9 cellular contexts compared by ENCODE assay signal in the genomic region with DNA sequence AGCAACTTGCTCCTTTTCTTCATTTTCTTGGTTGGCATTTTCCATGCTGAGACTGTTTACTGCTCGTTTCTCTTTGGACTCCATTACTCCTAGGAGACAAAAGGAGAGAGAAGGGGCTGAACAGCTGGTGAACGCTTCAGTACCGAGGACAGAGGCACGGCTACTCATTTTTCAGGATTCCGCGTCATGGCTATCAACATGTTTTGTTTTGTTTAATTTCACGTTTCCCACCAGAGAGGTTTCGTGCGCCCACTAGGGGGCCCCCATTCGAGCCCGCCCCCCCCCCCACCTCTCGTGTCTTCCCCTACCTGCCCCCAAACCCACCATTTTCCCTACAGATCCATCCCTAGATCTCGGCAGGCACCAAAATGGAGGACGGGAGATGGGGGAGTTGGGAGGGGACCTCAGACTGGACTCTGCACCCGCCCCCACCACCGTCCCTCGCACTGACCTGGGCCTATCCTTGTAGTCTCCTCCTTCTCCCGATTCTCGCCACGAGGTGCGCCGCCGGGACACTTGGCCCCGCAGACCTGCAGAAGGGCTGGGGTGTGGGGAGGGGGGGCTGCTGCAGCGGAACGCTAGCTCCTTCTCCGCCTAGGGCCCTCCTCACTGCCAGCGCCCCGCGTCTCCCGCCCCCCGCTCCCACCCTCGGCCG. TPM values are rescaled to one million over a fixed set of nuclear protein-coding genes. Genes with fewer than 3 reads are reported as not detected.
A peak's percentile ranks its signal among the peaks of the same experiment; 100 is the strongest.
DNase-seq lines count a peak whose midpoint lies in the region; ATAC-seq, FAIRE-seq and TF ChIP-seq lines count a peak whose summit lies in the region.
"Had no signal": no experiment of that assay in that cellular context is flagged by ENCODE, and none has a peak within 500 bp of the region (broad histone marks: within the 10 kb centered on the region; RNA-seq: fewer than 3 reads in every experiment).

No MANE protein-coding gene starts in this region.

- DNase-seq in A549 (ENCODE audit: low read depth in 1 of 2, low spot score in 1 of 2) (no peak), HTR-8/SVneo (ENCODE audit: insufficient read length, low spot score) (peak; percentile 5), T-cell (no peak), foreskin melanocyte (peak; percentile 14), retinal pigment epithelial cell (ENCODE audit: low read depth) (peak; percentile 14), natural killer cell (no peak)
- no peak for DNase-seq in effector memory CD4-positive, alpha-beta T cell
- DNase-seq: activated T-cell treated with anti-CD3 and anti-CD28 coated beads, Interleukin-2, amount 50 U/mL, for 4 hours had no signal

- CTCF ChIA-PET in A549 (lab: Yijun Ruan, JAX) = no interaction called here
- CTCF ChIA-PET in T-cell (lab: Charles Lee) = interaction anchor here in 1 of 2 donors (0.7 kb wide), 1 partner anchor 55 kb away, joined by 3 read pairs; no protein-coding TSS in a partner anchor

- no peak overlapping the region for H3K4me2 ChIP-seq in A549

- H3K36me3 Mint-ChIP-seq in T-cell (no peaks in the 10 kb centered on the region), natural killer cell (no peaks in the 10 kb centered on the region)

- TF ChIP-seq RAD21 in A549 (conservative IDR thresholded peaks at IDR 0.05 in 1 of 2, IDR thresholded peaks at IDR 0.05 in 1 of 2) = no peak

- no peaks in the 10 kb centered on the region for H3K27me3 ChIP-seq in effector memory CD4-positive, alpha-beta T cell (replicated peaks; ENCODE audit: control insufficient read depth, insufficient read depth, low read length, poor library complexity, severe bottlenecking)

- no peak for TF ChIP-seq CTCF in A549 (IDR thresholded peaks at IDR 0.05)
- TF ChIP-seq CTCF in retinal pigment epithelial cell (conservative IDR thresholded peaks at IDR 0.05; ENCODE audit: low read depth, low read length) = peak; percentile 4
- no peak for TF ChIP-seq CTCF in natural killer cell (IDR thresholded peaks at IDR 0.05)

- no peak overlapping the region for H3K27ac ChIP-seq in A549
- H3K27ac ChIP-seq in effector memory CD4-positive, alpha-beta T cell (ENCODE audit: insufficient read depth, low read length, poor library complexity, severe bottlenecking) = no peak overlapping the region

- H3K4me3 Mint-ChIP-seq in T-cell (peak overlapping the region in 2 of 3 donors; percentile 22 to 54), natural killer cell (no peak overlapping the region)
- H3K4me3 Mint-ChIP-seq: activated T-cell treated with anti-CD3 and anti-CD28 coated beads, Interleukin-2, amount 50 U/mL, for 4 hours had no signal

- WGBS in A549 (ENCODE audit: missing lambda C conversion rate) = 29% methylated on average over 17 of the region's 34 CpGs

- H3K4me3 ChIP-seq in A549 (no peak overlapping the region), retinal pigment epithelial cell (ENCODE audit: low read length) (peak overlapping the region; percentile 57)
- no peak overlapping the region for H3K4me3 ChIP-seq in effector memory CD4-positive, alpha-beta T cell (ENCODE audit: insufficient read depth, low read depth, low read length, poor library complexity, severe bottlenecking)

- TF ChIP-seq POLR2A in A549 (IDR thresholded peaks at IDR 0.05; ENCODE audit: low read length) (no peak), GM18505 (IDR thresholded peaks at IDR 0.05; ENCODE audit: borderline replicate concordance, extremely low read depth, insufficient read depth, insufficient read length) (no peak)

- no peaks in the 10 kb centered on the region for H3K9me3 ChIP-seq in A549
- no peaks in the 10 kb centered on the region for H3K9me3 ChIP-seq in effector memory CD4-positive, alpha-beta T cell (ENCODE audit: control insufficient read depth, low read length)

- POLR2A ChIA-PET in A549 (lab: Yijun Ruan, JAX) = no interaction called here
- POLR2A ChIA-PET in T-cell (lab: Charles Lee) = no interaction called here

- no peak overlapping the region for H3K27ac Mint-ChIP-seq in T-cell
- H3K27ac Mint-ChIP-seq in natural killer cell = no peak overlapping the region

- H3K9me3 Mint-ChIP-seq in T-cell (no peaks in the 10 kb centered on the region), natural killer cell (no peaks in the 10 kb centered on the region)
- H3K9me3 Mint-ChIP-seq: activated T-cell treated with anti-CD3 and anti-CD28 coated beads, Interleukin-2, amount 50 U/mL, for 4 hours had no signal

- peaks cover 0 to 2% (median 2%) of the 10 kb centered on the region in 3 donors for H3K4me1 Mint-ChIP-seq in T-cell
- H3K4me1 Mint-ChIP-seq in natural killer cell = no peaks in the 10 kb centered on the region

- intact Hi-C loops in natural killer cell (cut with micrococcal nuclease) = no loop called here

- H3K4me1 ChIP-seq in A549 = no peaks in the 10 kb centered on the region
- no peaks in the 10 kb centered on the region for H3K4me1 ChIP-seq in effector memory CD4-positive, alpha-beta T cell (ENCODE audit: control insufficient read depth, insufficient read depth, low read length, poor library complexity, severe bottlenecking)

- H3K27me3 Mint-ChIP-seq in T-cell = peaks cover 29% of the 10 kb centered on the region in 2 donors
- peaks cover 11 to 17% of the 10 kb centered on the region in 2 donors for H3K27me3 Mint-ChIP-seq in natural killer cell (ENCODE audit: low read depth in 2 of 2)

- FAIRE-seq in A549 (lab: Jason Lieb, UNC) (no peak), HTR-8/SVneo (lab: Jason Lieb, UNC) (no peak)

- no peak for TF ChIP-seq EP300 in A549 (IDR thresholded peaks at IDR 0.05)

- H3K36me3 ChIP-seq in effector memory CD4-positive, alpha-beta T cell (ENCODE audit: control insufficient read depth, insufficient read depth, low read length) = no peaks in the 10 kb centered on the region

- no peak for ATAC-seq in A549
- ATAC-seq in T-cell (replicated peaks in 1 of 4) = no peak
- no peak for ATAC-seq in GM18505 (IDR thresholded peaks at IDR 0.05; ENCODE audit: unreplicated experiment)
- no peak for ATAC-seq in natural killer cell

TF ChIP-seq in A549, 52 proteins besides CTCF, POLR2A, EP300 and RAD21 (continues in another document):
- TF ChIP-seq, protein P1, sequence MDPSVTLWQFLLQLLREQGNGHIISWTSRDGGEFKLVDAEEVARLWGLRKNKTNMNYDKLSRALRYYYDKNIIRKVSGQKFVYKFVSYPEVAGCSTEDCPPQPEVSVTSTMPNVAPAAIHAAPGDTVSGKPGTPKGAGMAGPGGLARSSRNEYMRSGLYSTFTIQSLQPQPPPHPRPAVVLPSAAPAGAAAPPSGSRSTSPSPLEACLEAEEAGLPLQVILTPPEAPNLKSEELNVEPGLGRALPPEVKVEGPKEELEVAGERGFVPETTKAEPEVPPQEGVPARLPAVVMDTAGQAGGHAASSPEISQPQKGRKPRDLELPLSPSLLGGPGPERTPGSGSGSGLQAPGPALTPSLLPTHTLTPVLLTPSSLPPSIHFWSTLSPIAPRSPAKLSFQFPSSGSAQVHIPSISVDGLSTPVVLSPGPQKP (IDR thresholded peaks at IDR 0.05; ENCODE audit: low read depth, low read length) = no peak
- no peak for TF ChIP-seq EHF (CRISPR knock-in tag; IDR thresholded peaks at IDR 0.05)
- TF ChIP-seq RNF2 (IDR thresholded peaks at IDR 0.05; ENCODE audit: borderline replicate concordance, low read depth) = no peak
- TF ChIP-seq EHMT2 (IDR thresholded peaks at IDR 0.05; ENCODE audit: low read depth) = 0 out of 2 replicates have a peak, but pooled peaks have one; percentile 41
- TF ChIP-seq FOSL2 (IDR thresholded peaks at IDR 0.05) = no peak
- no peak for TF ChIP-seq FOSL2 (CRISPR knock-in tag; IDR thresholded peaks at IDR 0.05)
- TF ChIP-seq POLR2AphosphoS2 (conservative IDR thresholded peaks at IDR 0.05; ENCODE audit: low read length) = no peak
- no peak for TF ChIP-seq CHD2 (IDR thresholded peaks at IDR 0.05; ENCODE audit: low read length, partially characterized antibody)
- TF ChIP-seq, protein P2, sequence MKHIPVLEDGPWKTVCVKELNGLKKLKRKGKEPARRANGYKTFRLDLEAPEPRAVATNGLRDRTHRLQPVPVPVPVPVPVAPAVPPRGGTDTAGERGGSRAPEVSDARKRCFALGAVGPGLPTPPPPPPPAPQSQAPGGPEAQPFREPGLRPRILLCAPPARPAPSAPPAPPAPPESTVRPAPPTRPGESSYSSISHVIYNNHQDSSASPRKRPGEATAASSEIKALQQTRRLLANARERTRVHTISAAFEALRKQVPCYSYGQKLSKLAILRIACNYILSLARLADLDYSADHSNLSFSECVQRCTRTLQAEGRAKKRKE (CRISPR knock-in tag; IDR thresholded peaks at IDR 0.05; ENCODE audit: low read depth) = no peak
- TF ChIP-seq TFCP2L1 (CRISPR knock-in tag; IDR thresholded peaks at IDR 0.05) = no peak

RNA-seq across cellular contexts. Expression of a gene that starts 0.7 kb away (rescaled TPM):
- polyA plus RNA-seq in A549 (2011; rRNA removed) (not detected in 2 replicates), A549 (2017; fragmentation: RNase III; extraction: RNeasy Plus Mini Kit Qiagen cat#74134 plus additional on column Dnase treatment) (not detected in 3 replicates)
- polyA plus RNA-seq in A549 (2012; cell fraction: cytosol; rRNA removed) = not detected in 2 replicates
- not detected in 2 replicates for polyA plus RNA-seq in A549 (2012; cell fraction: nucleus; rRNA removed)
- polyA minus RNA-seq in A549 (2011; rRNA and poly(A)+ RNA removed) = not detected in 2 replicates
- total RNA-seq in T-cell (1 to 10 TPM in 1 of 5 donors, under 1 TPM in 3, not detected in 1; 0.33 to 1.4 (median 0.56) TPM), natural killer cell (under 1 TPM in 1 of 3 donors, not detected in 2; 0.59 TPM)

RNA-seq across cellular contexts. Expression of a gene that starts 29.6 kb away (rescaled TPM):
- polyA plus RNA-seq in A549 (2011; rRNA removed) = 0.19 TPM in 1 of 2 replicates, not detected in the other
- polyA plus RNA-seq in A549 (2012; cell fraction: cytosol; rRNA removed) = not detected in 2 replicates
- 0.13 and 0.21 TPM in 2 replicates for polyA plus RNA-seq in A549 (2012; cell fraction: nucleus; rRNA removed)
- not detected in 3 replicates for polyA plus RNA-seq in A549 (2017; fragmentation: RNase III; extraction: RNeasy Plus Mini Kit Qiagen cat#74134 plus additional on column Dnase treatment)
- not detected in 2 replicates for polyA minus RNA-seq in A549 (2011; rRNA and poly(A)+ RNA removed)
- total RNA-seq in T-cell = not detected
- not detected for total RNA-seq in natural killer cell
- total RNA-seq: activated T-cell treated with anti-CD3 and anti-CD28 coated beads, Interleukin-2, amount 50 U/mL, for 4 hours had no signal

Comparison
In these comparisons a context has a peak if more than half of its experiments do, and no peak if none do; other contexts are left out.
1. DNase-seq: peak in HTR-8/SVneo (single experiment), foreskin melanocyte (single experiment) and retinal pigment epithelial cell (single experiment); none in A549 (0 of 2), T-cell (0 of 34), natural killer cell (single experiment) and effector memory CD4-positive, alpha-beta T cell (0 of 3).